In the genomic region with DNA sequence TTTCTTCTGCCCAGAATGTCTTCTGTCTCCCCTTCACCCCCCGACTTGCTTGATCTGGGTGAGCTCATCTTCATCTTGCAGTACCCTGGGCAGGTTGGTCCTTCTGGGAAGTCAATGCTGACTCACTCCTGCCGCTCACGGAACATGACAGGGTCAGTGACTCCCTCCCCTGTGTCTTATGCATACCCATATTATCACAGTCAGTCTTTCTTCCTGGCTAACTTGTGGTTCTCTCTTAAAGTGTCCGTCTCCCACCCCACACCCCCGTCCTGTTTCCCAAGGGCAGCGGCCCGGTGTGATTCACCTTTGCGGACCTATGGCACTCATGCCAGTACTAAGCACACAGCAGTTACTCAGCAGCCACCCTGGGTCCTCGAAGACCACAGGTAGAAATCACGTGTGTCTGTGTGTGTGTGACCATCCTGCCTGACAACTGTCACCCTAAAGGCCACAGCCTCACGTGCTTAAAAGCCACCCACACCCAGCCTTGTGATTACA, we compare ENCODE assay signal across 7 cellular contexts. TPM values are rescaled to one million over a fixed set of nuclear protein-coding genes. Genes with fewer than 3 reads are reported as not detected.
DNase-seq lines count a peak whose midpoint lies in the region; ATAC-seq and TF ChIP-seq lines count a peak whose summit lies in the region.

No MANE protein-coding gene starts in this region.

- H3K4me3 ChIP-seq in HEK293 (ENCODE audit: low read depth, low read length) (no peak overlapping the region), mammary epithelial cell (replicated peaks in 1 of 3; ENCODE audit: insufficient read depth in 1 of 3, low read depth in 2 of 3, low read length in 3 of 3) (no peak overlapping the region), stomach (no peak overlapping the region)

- no peak overlapping the region for H3K9ac ChIP-seq in mammary epithelial cell (ENCODE audit: insufficient read depth, low read length)

- H3K9me3 ChIP-seq in HEK293 (ENCODE audit: control insufficient read depth, insufficient read depth, low read depth, low read length) (no peaks in the 10 kb centered on the region), mammary epithelial cell (replicated peaks; ENCODE audit: insufficient read depth, low read length) (no peaks in the 10 kb centered on the region), stomach (no peaks in the 10 kb centered on the region)

- 32% methylated on average over 8 of the region's 11 CpGs for WGBS in mammary epithelial cell (ENCODE audit: low coverage, missing lambda C conversion rate)
- 54 to 63% (median 60%) methylated on average over 11 of the region's 11 CpGs for WGBS in stomach, 5 donors

- no peaks in the 10 kb centered on the region for H3K36me3 ChIP-seq in HEK293 (ENCODE audit: control insufficient read depth in 2 of 2, insufficient read depth in 1 of 2, low read length in 2 of 2)
- H3K36me3 ChIP-seq in mammary epithelial cell (ENCODE audit: insufficient read depth, low read length) = no peaks in the 10 kb centered on the region
- no peaks in the 10 kb centered on the region for H3K36me3 ChIP-seq in stomach

- H3K4me2 ChIP-seq in mammary epithelial cell (ENCODE audit: insufficient read depth, low read depth, low read length) = no peak overlapping the region

- no peak overlapping the region for H2AFZ ChIP-seq in mammary epithelial cell (ENCODE audit: low read depth, low read length)

- dilution Hi-C loops in mammary epithelial cell (cut with HindIII; ENCODE audit: low sequenced_read_pairs) = no loop called here

- TF ChIP-seq POLR2A in stomach (IDR thresholded peaks at IDR 0.05) = no peak

- in situ Hi-C loops in mammary epithelial cell (cut with MboI; ENCODE audit: low sequenced_read_pairs in 2 of 2) = no loop called here

- POLR2A ChIA-PET in HEK293 (lab: Yijun Ruan, JAX) = interaction anchor here (1.0 to 2.2 kb wide), 2 partner anchors 11 to 18 kb away, joined by 4 to 11 read pairs; a partner anchor contains a TSS

- CTCF ChIA-PET in HEK293 (lab: Yijun Ruan, JAX) (interaction anchor here (0.9 to 3.1 kb wide), 6 partner anchors 9 to 182 kb away, joined by 3 to 15 read pairs (median 4); no protein-coding TSS in a partner anchor), mammary epithelial cell (lab: Charles Lee; ENCODE audit: low non-redundant PET) (no interaction called here)

- intact Hi-C loops in mammary epithelial cell (cut with micrococcal nuclease) = no loop called here
- intact Hi-C loops in stomach (cut with DNase I; ENCODE audit: low total_unique reads) = no loop called here

- ATAC-seq in SK-N-SH treated with all-trans-retinoic acid at 6 μM for 48 hours (peak; percentile 86), HG03565 (IDR thresholded peaks at IDR 0.05; ENCODE audit: unreplicated experiment) (no peak), GM19463 (IDR thresholded peaks at IDR 0.05; ENCODE audit: unreplicated experiment) (no peak)

- no peaks in the 10 kb centered on the region for H4K20me1 ChIP-seq in mammary epithelial cell (ENCODE audit: insufficient read depth, low read length)

- no peaks in the 10 kb centered on the region for H3K79me2 ChIP-seq in mammary epithelial cell (ENCODE audit: insufficient read depth, low read length)

- TF ChIP-seq CTCF in HEK293 (tag by site-specific recombination; IDR thresholded peaks at IDR 0.05) (no peak), mammary epithelial cell (conservative IDR thresholded peaks at IDR 0.05 in 1 of 2, IDR thresholded peaks at IDR 0.05 in 1 of 2; ENCODE audit: extremely low read depth in 1 of 2, insufficient read depth in 1 of 2, low read depth in 1 of 2, low read length in 2 of 2) (no peak), stomach (IDR thresholded peaks at IDR 0.05) (no peak)

- no peaks in the 10 kb centered on the region for H3K27me3 ChIP-seq in mammary epithelial cell (ENCODE audit: insufficient read depth, low read length)
- peaks cover 0 to 9% (median 0%) of the 10 kb centered on the region in 3 donors for H3K27me3 ChIP-seq in stomach

- H3K4me1 ChIP-seq in HEK293 (ENCODE audit: control insufficient read depth, insufficient read depth, low read length) (peaks cover 2% of the 10 kb centered on the region; the same call in 1 of the 2 replicates), mammary epithelial cell (ENCODE audit: insufficient read depth, low read length) (peaks cover 57% of the 10 kb centered on the region), stomach (peaks cover 0 to 31% (median 8%) of the 10 kb centered on the region in 4 donors)

- BruUV-seq in mammary epithelial cell (replicated peaks; lab: Mats Ljungman, UMichigan) = no TSS peak

- DNase-seq in mammary epithelial cell = peak; percentile 73
- peak; percentile 12 to 31 for DNase-seq in stimulated activated CD4-positive, alpha-beta T cell treated with anti-CD3 and anti-CD28 coated beads, Interleukin-2, amount 100 ng/mL, for 48 hours
- DNase-seq in stomach = no peak

- no peak for TF ChIP-seq EP300 in stomach (IDR thresholded peaks at IDR 0.05)

- H3K27ac ChIP-seq in HEK293 (ENCODE audit: extremely low read depth, low read depth, low read length) (no peak overlapping the region), mammary epithelial cell (ENCODE audit: insufficient read depth, low read depth, low read length) (no peak overlapping the region), stomach (no peak overlapping the region)

TF ChIP-seq in HEK293, 187 proteins besides CTCF, POLR2A, EP300 and RAD21 (continues in another document):
- no peak for TF ChIP-seq ZNF155 (tag by site-specific recombination; IDR thresholded peaks at IDR 0.05)
- TF ChIP-seq ZNF416 (tag by site-specific recombination; IDR thresholded peaks at IDR 0.05) = no peak
- no peak for TF ChIP-seq GLI2 (tag by site-specific recombination; IDR thresholded peaks at IDR 0.05; ENCODE audit: borderline replicate concordance, low read depth)
- TF ChIP-seq GLIS1 (tag by site-specific recombination; IDR thresholded peaks at IDR 0.05) = peak; percentile 30; the same call in 1 of the 2 replicates
- TF ChIP-seq ZNF239 (tag by site-specific recombination; IDR thresholded peaks at IDR 0.05) = no peak
- no peak for TF ChIP-seq ZNF585B (tag by site-specific recombination; IDR thresholded peaks at IDR 0.05)
- no peak for TF ChIP-seq ZNF701 (tag by site-specific recombination; IDR thresholded peaks at IDR 0.05)
- TF ChIP-seq ZNF121 (tag by site-specific recombination; IDR thresholded peaks at IDR 0.05) = no peak
- TF ChIP-seq, protein P1, sequence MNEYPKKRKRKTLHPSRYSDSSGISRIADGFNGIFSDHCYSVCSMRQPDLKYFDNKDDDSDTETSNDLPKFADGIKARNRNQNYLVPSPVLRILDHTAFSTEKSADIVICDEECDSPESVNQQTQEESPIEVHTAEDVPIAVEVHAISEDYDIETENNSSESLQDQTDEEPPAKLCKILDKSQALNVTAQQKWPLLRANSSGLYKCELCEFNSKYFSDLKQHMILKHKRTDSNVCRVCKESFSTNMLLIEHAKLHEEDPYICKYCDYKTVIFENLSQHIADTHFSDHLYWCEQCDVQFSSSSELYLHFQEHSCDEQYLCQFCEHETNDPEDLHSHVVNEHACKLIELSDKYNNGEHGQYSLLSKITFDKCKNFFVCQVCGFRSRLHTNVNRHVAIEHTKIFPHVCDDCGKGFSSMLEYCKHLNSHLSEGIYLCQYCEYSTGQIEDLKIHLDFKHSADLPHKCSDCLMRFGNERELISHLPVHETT (tag by site-specific recombination; IDR thresholded peaks at IDR 0.05) = no peak
- peak; percentile 88 for TF ChIP-seq ZNF600 (tag by site-specific recombination; IDR thresholded peaks at IDR 0.05)

TF ChIP-seq in SK-N-SH treated with all-trans-retinoic acid at 6 μM for 48 hours, 23 proteins besides CTCF, POLR2A, EP300 and RAD21:
- peak; percentile 93 for TF ChIP-seq ZFP3 (CRISPR knock-in tag; IDR thresholded peaks at IDR 0.05)
- no peak for TF ChIP-seq ZNF565 (CRISPR knock-in tag; conservative IDR thresholded peaks at IDR 0.05; ENCODE audit: low read depth)

RNA-seq across cellular contexts. Expression of a gene that starts 17.7 kb away (rescaled TPM):
- total RNA-seq in mammary epithelial cell (10 to 100 TPM; 12.0 to 12.3 TPM), stomach (10 to 100 TPM in 3 of 5 donors, 1 to 10 TPM in 2; 2.9 to 22.3 (median 15.9) TPM)
- polyA plus RNA-seq in mammary epithelial cell (4.1 TPM), stomach (10 to 100 TPM; 16.1 to 26.0 (median 16.5) TPM)
- polyA minus RNA-seq in mammary epithelial cell = 10.7 TPM

RNA-seq across cellular contexts. Expression of a gene that starts 38.6 kb away (rescaled TPM):
- total RNA-seq in mammary epithelial cell (100 to 1,000 TPM; 106 to 125 TPM), stomach (100 to 1,000 TPM in 3 of 5 donors, 10 to 100 TPM in 2; 73.5 to 390 (median 151) TPM)
- polyA plus RNA-seq in mammary epithelial cell (40.2 TPM), stomach (10 to 100 TPM; 11.8 to 19.9 (median 13.0) TPM)
- 90.0 TPM for polyA minus RNA-seq in mammary epithelial cell
